ENCODE assay signal across 1 cellular context in the genomic region with DNA sequence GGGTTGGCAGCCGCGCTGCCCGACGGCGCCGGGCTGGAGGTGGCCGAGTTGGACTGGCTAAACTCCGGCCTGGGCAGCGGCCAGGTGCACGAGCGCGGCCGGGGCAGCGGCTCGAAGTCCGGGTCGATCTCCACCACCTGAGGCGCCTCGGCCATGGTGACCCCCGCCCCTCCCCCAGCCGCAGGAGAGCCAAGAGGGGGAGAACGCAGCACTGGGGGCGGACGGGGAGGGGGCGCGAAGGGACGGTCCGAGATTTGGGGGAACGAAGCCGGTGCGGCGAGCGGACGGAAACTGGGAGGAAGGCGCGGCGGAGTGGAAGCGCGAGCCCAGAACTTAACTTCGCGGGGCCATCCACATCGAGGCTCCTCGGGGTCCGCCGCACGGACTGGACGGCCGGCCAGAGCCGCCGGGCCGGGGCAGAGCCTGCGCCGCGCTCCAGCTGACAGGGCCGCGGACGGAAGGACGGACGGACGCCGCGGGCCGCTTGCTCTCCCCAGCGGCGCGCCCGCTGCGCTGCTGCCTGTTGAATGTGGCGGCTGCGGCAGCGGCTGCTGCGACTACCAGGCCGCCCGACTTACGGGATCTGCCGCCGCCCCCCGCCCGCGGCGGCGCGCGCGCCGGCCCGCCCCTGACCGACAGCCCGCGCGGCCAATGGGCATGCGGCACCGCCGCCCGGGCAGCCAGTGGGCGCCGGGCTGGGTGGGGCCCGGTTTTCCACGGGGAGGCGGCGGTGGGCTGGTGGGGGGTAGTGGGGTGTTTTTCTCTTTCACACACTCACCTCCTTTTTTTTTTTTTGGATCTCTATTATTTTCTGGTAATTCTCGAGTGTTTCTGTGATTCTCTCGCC.
TF ChIP-seq lines count a peak whose summit lies in the region.

A gene (minus strand): TSS at position 584 of the 847 bp plus-strand sequence. CDS start 429 bp downstream, at position 155.

TF ChIP-seq in HepG2, 621 proteins besides CTCF, POLR2A, EP300 and RAD21 (continued from another document and continues in another):
- TF ChIP-seq, protein P1, sequence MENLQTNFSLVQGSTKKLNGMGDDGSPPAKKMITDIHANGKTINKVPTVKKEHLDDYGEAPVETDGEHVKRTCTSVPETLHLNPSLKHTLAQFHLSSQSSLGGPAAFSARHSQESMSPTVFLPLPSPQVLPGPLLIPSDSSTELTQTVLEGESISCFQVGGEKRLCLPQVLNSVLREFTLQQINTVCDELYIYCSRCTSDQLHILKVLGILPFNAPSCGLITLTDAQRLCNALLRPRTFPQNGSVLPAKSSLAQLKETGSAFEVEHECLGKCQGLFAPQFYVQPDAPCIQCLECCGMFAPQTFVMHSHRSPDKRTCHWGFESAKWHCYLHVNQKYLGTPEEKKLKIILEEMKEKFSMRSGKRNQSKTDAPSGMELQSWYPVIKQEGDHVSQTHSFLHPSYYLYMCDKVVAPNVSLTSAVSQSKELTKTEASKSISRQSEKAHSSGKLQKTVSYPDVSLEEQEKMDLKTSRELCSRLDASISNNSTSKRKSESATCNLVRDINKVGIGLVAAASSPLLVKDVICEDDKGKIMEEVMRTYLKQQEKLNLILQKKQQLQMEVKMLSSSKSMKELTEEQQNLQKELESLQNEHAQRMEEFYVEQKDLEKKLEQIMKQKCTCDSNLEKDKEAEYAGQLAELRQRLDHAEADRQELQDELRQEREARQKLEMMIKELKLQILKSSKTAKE (CRISPR knock-in tag; IDR thresholded peaks at IDR 0.05; ENCODE audit: borderline replicate concordance) = 0 out of 2 replicates have a peak, but pooled peaks have one; percentile 35
- TF ChIP-seq MTA1 (CRISPR knock-in tag; IDR thresholded peaks at IDR 0.05; ENCODE audit: borderline replicate concordance) = 0 out of 2 replicates have a peak, but pooled peaks have one; percentile 43
- TF ChIP-seq ZNF235 (CRISPR knock-in tag; IDR thresholded peaks at IDR 0.05; ENCODE audit: borderline replicate concordance) = no peak
- no peak for TF ChIP-seq MAF1 (CRISPR knock-in tag; IDR thresholded peaks at IDR 0.05; ENCODE audit: borderline replicate concordance)
- no peak; the same call in 1 of the 2 replicates for TF ChIP-seq ZNF274 (CRISPR knock-in tag; IDR thresholded peaks at IDR 0.05)
- no peak for TF ChIP-seq SSRP1 (CRISPR knock-in tag; IDR thresholded peaks at IDR 0.05)
- peak; percentile 86 for TF ChIP-seq ZNF563 (CRISPR knock-in tag; IDR thresholded peaks at IDR 0.05)
- no peak for TF ChIP-seq FOXO1 (CRISPR knock-in tag; IDR thresholded peaks at IDR 0.05)
- no peak for TF ChIP-seq POLR2AphosphoS2 (IDR thresholded peaks at IDR 0.05; ENCODE audit: low read depth, low read length)
- TF ChIP-seq ZNF572 (CRISPR knock-in tag; IDR thresholded peaks at IDR 0.05) = no peak
- 0 out of 2 replicates have a peak, but pooled peaks have one; percentile 36 for TF ChIP-seq BRD4 (CRISPR knock-in tag; IDR thresholded peaks at IDR 0.05)
- TF ChIP-seq ZEB1 (IDR thresholded peaks at IDR 0.05; ENCODE audit: insufficient replicate concordance, low read depth) = no peak
- TF ChIP-seq ZNF33A (CRISPR knock-in tag; IDR thresholded peaks at IDR 0.05; ENCODE audit: borderline replicate concordance) = no peak
- TF ChIP-seq ZNF10 (CRISPR knock-in tag; IDR thresholded peaks at IDR 0.05; ENCODE audit: borderline replicate concordance, low read depth) = no peak
- TF ChIP-seq SIN3B (IDR thresholded peaks at IDR 0.05; ENCODE audit: low read length) = no peak
- TF ChIP-seq, protein P2, sequence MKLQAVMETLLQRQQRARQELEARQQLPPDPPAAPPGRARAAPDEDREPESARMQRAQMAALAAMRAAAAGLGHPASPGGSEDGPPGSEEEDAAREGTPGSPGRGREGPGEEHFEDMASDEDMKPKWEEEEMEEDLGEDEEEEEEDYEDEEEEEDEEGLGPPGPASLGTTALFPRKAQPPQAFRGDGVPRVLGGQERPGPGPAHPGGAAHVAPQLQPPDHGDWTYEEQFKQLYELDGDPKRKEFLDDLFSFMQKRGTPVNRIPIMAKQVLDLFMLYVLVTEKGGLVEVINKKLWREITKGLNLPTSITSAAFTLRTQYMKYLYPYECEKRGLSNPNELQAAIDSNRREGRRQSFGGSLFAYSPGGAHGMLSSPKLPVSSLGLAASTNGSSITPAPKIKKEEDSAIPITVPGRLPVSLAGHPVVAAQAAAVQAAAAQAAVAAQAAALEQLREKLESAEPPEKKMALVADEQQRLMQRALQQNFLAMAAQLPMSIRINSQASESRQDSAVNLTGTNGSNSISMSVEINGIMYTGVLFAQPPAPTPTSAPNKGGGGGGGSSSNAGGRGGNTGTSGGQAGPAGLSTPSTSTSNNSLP (IDR thresholded peaks at IDR 0.05; ENCODE audit: low read depth, low read length) = no peak
- TF ChIP-seq, protein P3, sequence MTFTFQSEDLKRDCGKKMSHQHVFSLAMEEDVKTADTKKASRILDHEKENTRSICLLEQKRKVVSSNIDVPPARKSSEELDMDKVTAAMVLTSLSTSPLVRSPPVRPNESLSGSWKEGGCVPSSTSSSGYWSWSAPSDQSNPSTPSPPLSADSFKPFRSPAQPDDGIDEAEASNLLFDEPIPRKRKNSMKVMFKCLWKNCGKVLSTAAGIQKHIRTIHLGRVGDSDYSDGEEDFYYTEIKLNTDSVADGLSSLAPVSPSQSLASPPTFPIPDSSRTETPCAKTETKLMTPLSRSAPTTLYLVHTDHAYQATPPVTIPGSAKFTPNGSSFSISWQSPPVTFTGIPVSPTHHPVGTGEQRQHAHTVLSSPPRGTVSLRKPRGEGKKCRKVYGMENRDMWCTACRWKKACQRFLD (CRISPR knock-in tag; IDR thresholded peaks at IDR 0.05; ENCODE audit: borderline replicate concordance) = no peak
- TF ChIP-seq, protein P4, sequence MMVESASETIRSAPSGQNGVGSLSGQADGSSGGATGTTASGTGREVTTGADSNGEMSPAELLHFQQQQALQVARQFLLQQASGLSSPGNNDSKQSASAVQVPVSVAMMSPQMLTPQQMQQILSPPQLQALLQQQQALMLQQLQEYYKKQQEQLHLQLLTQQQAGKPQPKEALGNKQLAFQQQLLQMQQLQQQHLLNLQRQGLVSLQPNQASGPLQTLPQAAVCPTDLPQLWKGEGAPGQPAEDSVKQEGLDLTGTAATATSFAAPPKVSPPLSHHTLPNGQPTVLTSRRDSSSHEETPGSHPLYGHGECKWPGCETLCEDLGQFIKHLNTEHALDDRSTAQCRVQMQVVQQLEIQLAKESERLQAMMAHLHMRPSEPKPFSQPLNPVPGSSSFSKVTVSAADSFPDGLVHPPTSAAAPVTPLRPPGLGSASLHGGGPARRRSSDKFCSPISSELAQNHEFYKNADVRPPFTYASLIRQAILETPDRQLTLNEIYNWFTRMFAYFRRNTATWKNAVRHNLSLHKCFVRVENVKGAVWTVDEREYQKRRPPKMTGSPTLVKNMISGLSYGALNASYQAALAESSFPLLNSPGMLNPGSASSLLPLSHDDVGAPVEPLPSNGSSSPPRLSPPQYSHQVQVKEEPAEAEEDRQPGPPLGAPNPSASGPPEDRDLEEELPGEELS (CRISPR knock-in tag; IDR thresholded peaks at IDR 0.05) = no peak
- TF ChIP-seq ZNF567 (CRISPR knock-in tag; IDR thresholded peaks at IDR 0.05; ENCODE audit: borderline replicate concordance) = no peak
- TF ChIP-seq, protein P5, sequence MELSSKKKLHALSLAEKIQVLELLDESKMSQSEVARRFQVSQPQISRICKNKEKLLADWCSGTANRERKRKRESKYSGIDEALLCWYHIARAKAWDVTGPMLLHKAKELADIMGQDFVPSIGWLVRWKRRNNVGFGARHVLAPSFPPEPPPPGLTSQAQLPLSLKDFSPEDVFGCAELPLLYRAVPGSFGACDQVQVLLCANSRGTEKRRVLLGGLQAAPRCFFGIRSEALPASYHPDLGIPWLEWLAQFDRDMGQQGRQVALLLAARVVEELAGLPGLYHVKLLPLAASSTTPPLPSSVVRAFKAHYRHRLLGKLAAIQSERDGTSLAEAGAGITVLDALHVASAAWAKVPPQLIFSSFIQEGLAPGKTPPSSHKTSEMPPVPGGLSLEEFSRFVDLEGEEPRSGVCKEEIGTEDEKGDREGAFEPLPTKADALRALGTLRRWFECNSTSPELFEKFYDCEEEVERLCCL (CRISPR knock-in tag; IDR thresholded peaks at IDR 0.05; ENCODE audit: borderline replicate concordance) = no peak
- TF ChIP-seq SMYD3 (CRISPR knock-in tag; IDR thresholded peaks at IDR 0.05) = no peak
- TF ChIP-seq EEA1 (CRISPR knock-in tag; IDR thresholded peaks at IDR 0.05; ENCODE audit: borderline replicate concordance) = no peak
- TF ChIP-seq, protein P6, sequence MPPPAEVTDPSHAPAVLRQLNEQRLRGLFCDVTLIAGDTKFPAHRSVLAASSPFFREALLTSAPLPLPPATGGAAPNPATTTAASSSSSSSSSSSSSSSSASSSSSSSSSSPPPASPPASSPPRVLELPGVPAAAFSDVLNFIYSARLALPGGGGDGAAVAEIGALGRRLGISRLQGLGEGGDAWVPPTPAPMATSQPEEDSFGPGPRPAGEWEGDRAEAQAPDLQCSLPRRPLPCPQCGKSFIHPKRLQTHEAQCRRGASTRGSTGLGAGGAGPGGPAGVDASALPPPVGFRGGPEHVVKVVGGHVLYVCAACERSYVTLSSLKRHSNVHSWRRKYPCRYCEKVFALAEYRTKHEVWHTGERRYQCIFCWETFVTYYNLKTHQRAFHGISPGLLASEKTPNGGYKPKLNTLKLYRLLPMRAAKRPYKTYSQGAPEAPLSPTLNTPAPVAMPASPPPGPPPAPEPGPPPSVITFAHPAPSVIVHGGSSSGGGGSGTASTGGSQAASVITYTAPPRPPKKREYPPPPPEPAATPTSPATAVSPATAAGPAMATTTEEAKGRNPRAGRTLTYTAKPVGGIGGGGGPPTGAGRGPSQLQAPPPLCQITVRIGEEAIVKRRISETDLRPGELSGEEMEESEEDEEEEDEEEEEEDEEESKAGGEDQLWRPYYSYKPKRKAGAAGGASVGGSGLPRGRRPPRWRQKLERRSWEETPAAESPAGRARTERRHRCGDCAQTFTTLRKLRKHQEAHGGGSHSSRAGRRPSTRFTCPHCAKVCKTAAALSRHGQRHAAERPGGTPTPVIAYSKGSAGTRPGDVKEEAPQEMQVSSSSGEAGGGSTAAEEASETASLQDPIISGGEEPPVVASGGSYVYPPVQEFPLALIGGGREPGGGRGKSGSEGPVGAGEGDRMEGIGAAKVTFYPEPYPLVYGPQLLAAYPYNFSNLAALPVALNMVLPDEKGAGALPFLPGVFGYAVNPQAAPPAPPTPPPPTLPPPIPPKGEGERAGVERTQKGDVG (CRISPR knock-in tag; IDR thresholded peaks at IDR 0.05; ENCODE audit: borderline replicate concordance) = no peak
- no peak for TF ChIP-seq SMARCC2 (IDR thresholded peaks at IDR 0.05)
- no peak for TF ChIP-seq FOSL1 (CRISPR knock-in tag; IDR thresholded peaks at IDR 0.05; ENCODE audit: borderline replicate concordance)
- no peak for TF ChIP-seq ZSCAN30 (CRISPR knock-in tag; IDR thresholded peaks at IDR 0.05)
- peak; percentile 68 for TF ChIP-seq SKI (IDR thresholded peaks at IDR 0.05; ENCODE audit: partially characterized antibody)
- no peak for TF ChIP-seq ZNF264 (CRISPR knock-in tag; IDR thresholded peaks at IDR 0.05)
- no peak for TF ChIP-seq ZNF224 (CRISPR knock-in tag; IDR thresholded peaks at IDR 0.05)
- no peak for TF ChIP-seq ZNF468 (CRISPR knock-in tag; IDR thresholded peaks at IDR 0.05)
- TF ChIP-seq REPIN1 (CRISPR knock-in tag; IDR thresholded peaks at IDR 0.05; ENCODE audit: borderline replicate concordance, low read depth) = 0 out of 2 replicates have a peak, but pooled peaks have one; percentile 22
- peak; percentile 34; the same call in 1 of the 2 replicates for TF ChIP-seq ZMYM4 (CRISPR knock-in tag; IDR thresholded peaks at IDR 0.05)
- no peak for TF ChIP-seq CEBPG (CRISPR knock-in tag; IDR thresholded peaks at IDR 0.05)
- TF ChIP-seq HNF4G (IDR thresholded peaks at IDR 0.05; ENCODE audit: borderline replicate concordance, low read depth, low read length) = 0 out of 2 replicates have a peak, but pooled peaks have one; percentile 2
- TF ChIP-seq HNF4G (CRISPR knock-in tag; IDR thresholded peaks at IDR 0.05; ENCODE audit: borderline replicate concordance, low read depth) = peak; percentile 26; the same call in 1 of the 2 replicates
- TF ChIP-seq ZNF788 (CRISPR knock-in tag; IDR thresholded peaks at IDR 0.05; ENCODE audit: borderline replicate concordance) = no peak
- TF ChIP-seq ZNF343 (CRISPR knock-in tag; IDR thresholded peaks at IDR 0.05) = no peak
- no peak for TF ChIP-seq ZSCAN31 (CRISPR knock-in tag; IDR thresholded peaks at IDR 0.05; ENCODE audit: low read depth)
- no peak for TF ChIP-seq ZBTB38 (CRISPR knock-in tag; IDR thresholded peaks at IDR 0.05)
- TF ChIP-seq, protein P7, sequence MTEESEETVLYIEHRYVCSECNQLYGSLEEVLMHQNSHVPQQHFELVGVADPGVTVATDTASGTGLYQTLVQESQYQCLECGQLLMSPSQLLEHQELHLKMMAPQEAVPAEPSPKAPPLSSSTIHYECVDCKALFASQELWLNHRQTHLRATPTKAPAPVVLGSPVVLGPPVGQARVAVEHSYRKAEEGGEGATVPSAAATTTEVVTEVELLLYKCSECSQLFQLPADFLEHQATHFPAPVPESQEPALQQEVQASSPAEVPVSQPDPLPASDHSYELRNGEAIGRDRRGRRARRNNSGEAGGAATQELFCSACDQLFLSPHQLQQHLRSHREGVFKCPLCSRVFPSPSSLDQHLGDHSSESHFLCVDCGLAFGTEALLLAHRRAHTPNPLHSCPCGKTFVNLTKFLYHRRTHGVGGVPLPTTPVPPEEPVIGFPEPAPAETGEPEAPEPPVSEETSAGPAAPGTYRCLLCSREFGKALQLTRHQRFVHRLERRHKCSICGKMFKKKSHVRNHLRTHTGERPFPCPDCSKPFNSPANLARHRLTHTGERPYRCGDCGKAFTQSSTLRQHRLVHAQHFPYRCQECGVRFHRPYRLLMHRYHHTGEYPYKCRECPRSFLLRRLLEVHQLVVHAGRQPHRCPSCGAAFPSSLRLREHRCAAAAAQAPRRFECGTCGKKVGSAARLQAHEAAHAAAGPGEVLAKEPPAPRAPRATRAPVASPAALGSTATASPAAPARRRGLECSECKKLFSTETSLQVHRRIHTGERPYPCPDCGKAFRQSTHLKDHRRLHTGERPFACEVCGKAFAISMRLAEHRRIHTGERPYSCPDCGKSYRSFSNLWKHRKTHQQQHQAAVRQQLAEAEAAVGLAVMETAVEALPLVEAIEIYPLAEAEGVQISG (CRISPR knock-in tag; IDR thresholded peaks at IDR 0.05) = peak; percentile 51
- no peak for TF ChIP-seq DNMT1 (CRISPR knock-in tag; IDR thresholded peaks at IDR 0.05)
- TF ChIP-seq, protein P8, sequence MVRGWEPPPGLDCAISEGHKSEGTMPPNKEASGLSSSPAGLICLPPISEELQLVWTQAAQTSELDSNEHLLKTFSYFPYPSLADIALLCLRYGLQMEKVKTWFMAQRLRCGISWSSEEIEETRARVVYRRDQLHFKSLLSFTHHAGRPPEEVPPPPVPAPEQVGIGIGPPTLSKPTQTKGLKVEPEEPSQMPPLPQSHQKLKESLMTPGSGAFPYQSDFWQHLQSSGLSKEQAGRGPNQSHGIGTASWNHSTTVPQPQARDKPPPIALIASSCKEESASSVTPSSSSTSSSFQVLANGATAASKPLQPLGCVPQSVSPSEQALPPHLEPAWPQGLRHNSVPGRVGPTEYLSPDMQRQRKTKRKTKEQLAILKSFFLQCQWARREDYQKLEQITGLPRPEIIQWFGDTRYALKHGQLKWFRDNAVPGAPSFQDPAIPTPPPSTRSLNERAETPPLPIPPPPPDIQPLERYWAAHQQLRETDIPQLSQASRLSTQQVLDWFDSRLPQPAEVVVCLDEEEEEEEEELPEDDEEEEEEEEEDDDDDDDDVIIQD (CRISPR knock-in tag; IDR thresholded peaks at IDR 0.05; ENCODE audit: low read depth) = no peak
- no peak for TF ChIP-seq CAMTA2 (CRISPR knock-in tag; IDR thresholded peaks at IDR 0.05; ENCODE audit: borderline replicate concordance)
- no peak for TF ChIP-seq ZNF33B (CRISPR knock-in tag; IDR thresholded peaks at IDR 0.05)
- peak; percentile 49; the same call in 1 of the 2 replicates for TF ChIP-seq SRY (CRISPR knock-in tag; IDR thresholded peaks at IDR 0.05)
- TF ChIP-seq PHF8 (CRISPR knock-in tag; IDR thresholded peaks at IDR 0.05) = peak; percentile 53
- 0 out of 2 replicates have a peak, but pooled peaks have one; percentile 54 for TF ChIP-seq IRX3 (CRISPR knock-in tag; IDR thresholded peaks at IDR 0.05; ENCODE audit: borderline replicate concordance, low read depth)
